In the genomic region with DNA sequence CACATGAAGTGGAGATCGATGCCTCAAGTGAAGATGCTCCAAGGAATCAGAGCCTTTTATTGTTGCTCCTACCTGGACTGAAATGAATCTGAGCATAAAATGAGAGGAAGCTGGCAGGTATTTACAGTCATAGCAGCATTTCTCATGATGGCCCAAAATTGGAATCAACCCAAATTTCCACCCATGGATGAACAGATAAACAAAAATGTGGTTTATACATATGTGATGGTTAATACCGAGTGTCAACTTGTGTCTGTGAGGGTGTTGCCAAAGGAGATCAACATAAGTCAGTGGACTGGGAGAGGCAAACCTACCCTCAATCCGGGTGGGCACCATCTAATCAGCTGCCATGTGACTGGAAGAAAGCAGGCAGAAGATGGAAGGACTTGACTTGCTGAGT, we compare ENCODE assay signal across 28 cellular contexts.
"Had no signal": no experiment of that assay in that cellular context is flagged by ENCODE, and none has a peak within 500 bp of the region (broad histone marks: within the 10 kb centered on the region; RNA-seq: fewer than 3 reads in every experiment).

No MANE protein-coding gene starts in this region.

- H3K27ac Mint-ChIP-seq: nephron; neural progenitor cell; progenitor cell of endocrine pancreas; stimulated activated effector memory CD8-positive, alpha-beta T cell treated with anti-CD3 and anti-CD28 coated beads, Interleukin-12 subunit alpha, Interleukin-12 subunit beta, amount 100 ng/mL, for 72 hours; stimulated activated naive B cell treated with anti-CD40 and anti-IgM and Interleukin-4, amounts not matched to agents 10 μg/mL and 1 μg/mL and 100 μg/mL, for 72 hours; stimulated activated naive CD8-positive, alpha-beta T cell treated with anti-CD3 and anti-CD28 coated beads, Interleukin-15, Interleukin-2, amounts not matched to agents 100 ng/mL and 50 ng/mL, for 24 hours had no signal

- FAIRE-seq: small intestine, urothelium cell line had no signal

- H3K4me3 Mint-ChIP-seq: nephron; neural progenitor cell; stimulated activated effector memory CD8-positive, alpha-beta T cell treated with anti-CD3 and anti-CD28 coated beads, Interleukin-12 subunit alpha, Interleukin-12 subunit beta, amount 100 ng/mL, for 72 hours; stimulated activated naive B cell treated with anti-CD40 and anti-IgM and Interleukin-4, amounts not matched to agents 10 μg/mL and 1 μg/mL and 100 μg/mL, for 72 hours; stimulated activated naive CD8-positive, alpha-beta T cell treated with anti-CD3 and anti-CD28 coated beads, Interleukin-15, Interleukin-2, amounts not matched to agents 100 ng/mL and 50 ng/mL, for 24 hours had no signal

- H3K4me1 Mint-ChIP-seq: nephron; stimulated activated effector memory CD8-positive, alpha-beta T cell treated with anti-CD3 and anti-CD28 coated beads, Interleukin-12 subunit alpha, Interleukin-12 subunit beta, amount 100 ng/mL, for 72 hours; stimulated activated naive B cell treated with anti-CD40 and anti-IgM and Interleukin-4, amounts not matched to agents 10 μg/mL and 1 μg/mL and 100 μg/mL, for 72 hours had no signal

- H3K9me3 Mint-ChIP-seq: nephron, neural progenitor cell had no signal

- H3K9me3 ChIP-seq: ovary, psoas muscle, right lobe of liver, sigmoid colon, stomach, thoracic aorta, thyroid gland, upper lobe of left lung, vagina had no signal

- H3K27me3 Mint-ChIP-seq: progenitor cell of endocrine pancreas; stimulated activated naive B cell treated with anti-CD40 and anti-IgM and Interleukin-4, amounts not matched to agents 10 μg/mL and 1 μg/mL and 100 μg/mL, for 72 hours; stimulated activated naive CD8-positive, alpha-beta T cell treated with anti-CD3 and anti-CD28 coated beads, Interleukin-15, Interleukin-2, amounts not matched to agents 100 ng/mL and 50 ng/mL, for 24 hours had no signal

- H3K36me3 Mint-ChIP-seq: neural progenitor cell; stimulated activated effector memory CD8-positive, alpha-beta T cell treated with anti-CD3 and anti-CD28 coated beads, Interleukin-12 subunit alpha, Interleukin-12 subunit beta, amount 100 ng/mL, for 72 hours; stimulated activated naive B cell treated with anti-CD40 and anti-IgM and Interleukin-4, amounts not matched to agents 10 μg/mL and 1 μg/mL and 100 μg/mL, for 72 hours had no signal

- H3K27ac ChIP-seq: neural progenitor cell, ovary, parathyroid adenoma, psoas muscle, right lobe of liver, sigmoid colon, stomach, thoracic aorta, thyroid gland, tibial nerve, upper lobe of left lung, vagina had no signal

- H3K4me1 ChIP-seq: neural progenitor cell, psoas muscle, right lobe of liver, sigmoid colon, stomach, thyroid gland, tibial nerve, upper lobe of left lung, vagina had no signal

- H3K36me3 ChIP-seq: neural progenitor cell, ovary, right lobe of liver, sigmoid colon, stomach, thoracic aorta, thyroid gland, tibial nerve, upper lobe of left lung, vagina had no signal

- H3K4me3 ChIP-seq: neural progenitor cell, ovary, psoas muscle, right lobe of liver, sigmoid colon, stomach, thoracic aorta, thyroid gland, tibial nerve, upper lobe of left lung, vagina had no signal

- H3K9ac ChIP-seq: neural progenitor cell, parathyroid adenoma had no signal

- H3K27me3 ChIP-seq: neural progenitor cell, ovary, right lobe of liver, sigmoid colon, stomach, thyroid gland, tibial nerve, upper lobe of left lung, vagina had no signal

- DNase-seq: occipital lobe; ovary; posterior cingulate gyrus; psoas muscle; right cardiac atrium; right lobe of liver; sigmoid colon; small intestine; stimulated activated CD4-positive, alpha-beta T cell treated with anti-CD3 and anti-CD28 coated beads, Interleukin-15, amount 100 ng/mL, for 24 hours; stimulated activated CD4-positive, alpha-beta T cell treated with anti-CD3 and anti-CD28 coated beads, Interleukin-2, amount 100 ng/mL, for 24 hours; stimulated activated CD4-positive, alpha-beta T cell treated with anti-CD3 and anti-CD28 coated beads, Interleukin-2, amount 100 ng/mL, for 48 hours; stimulated activated CD4-positive, alpha-beta T cell treated with anti-CD3 and anti-CD28 coated beads, Interleukin-4, amount 100 ng/mL, for 24 hours; stimulated activated naive B cell treated with anti-CD40 and anti-IgM and Interleukin-4, amounts not matched to agents 10 μg/mL and 1 μg/mL and 100 μg/mL, for 72 hours; stimulated activated naive CD4-positive, alpha-beta T cell treated with Interleukin-2 at 50 U/mL for 16 hours; stomach; thyroid gland; trophoblast cell; upper lobe of left lung had no signal

- H3K4me2 ChIP-seq: neural progenitor cell had no signal
